ENCODE assay signal across 1 cellular context in the genomic region with DNA sequence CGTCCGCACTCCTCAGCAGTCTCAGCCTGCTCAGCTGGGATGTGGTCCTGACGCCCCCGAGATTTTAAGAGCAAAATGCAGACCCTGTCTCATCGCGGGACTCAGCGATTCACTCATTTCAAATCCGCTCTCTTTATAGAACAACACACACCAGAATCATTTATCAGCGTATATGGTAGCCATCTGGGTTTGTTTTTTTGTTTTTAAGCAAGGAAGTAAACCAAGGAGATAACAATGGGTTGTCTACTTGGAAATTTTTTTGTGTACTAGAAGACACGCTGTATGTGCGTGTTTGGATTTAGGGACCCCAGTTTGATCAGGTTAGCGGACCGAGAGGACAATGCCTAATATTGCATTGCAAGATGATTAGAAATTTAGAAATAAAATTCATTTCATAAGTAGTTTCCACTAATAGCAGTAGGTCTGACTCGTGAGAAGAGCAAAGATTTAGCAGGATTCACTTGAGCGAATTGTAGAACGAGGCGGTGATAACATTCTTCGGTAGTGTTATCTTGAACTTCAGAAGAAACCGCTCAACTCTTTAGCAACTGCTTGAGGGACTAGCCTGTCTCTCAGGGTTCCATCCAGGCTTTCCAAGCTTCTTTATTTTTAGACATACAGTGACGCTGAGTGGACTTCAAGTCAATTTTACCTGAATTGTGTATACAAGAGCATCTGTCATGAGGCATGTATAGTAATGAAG.
TF ChIP-seq lines count a peak whose summit lies in the region.

No MANE protein-coding gene starts in this region.

TF ChIP-seq in SK-N-SH, 30 proteins besides CTCF, POLR2A, EP300 and RAD21 (continued from another document):
- TF ChIP-seq, protein P1, sequence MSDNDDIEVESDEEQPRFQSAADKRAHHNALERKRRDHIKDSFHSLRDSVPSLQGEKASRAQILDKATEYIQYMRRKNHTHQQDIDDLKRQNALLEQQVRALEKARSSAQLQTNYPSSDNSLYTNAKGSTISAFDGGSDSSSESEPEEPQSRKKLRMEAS (IDR thresholded peaks at IDR 0.05; ENCODE audit: low read depth): no peak; the same call in 1 of the 2 replicates
- TF ChIP-seq RCOR1 (IDR thresholded peaks at IDR 0.05; ENCODE audit: low read length) (no peak), GABPA (IDR thresholded peaks at IDR 0.05; ENCODE audit: low read depth) (no peak), REST (IDR thresholded peaks at IDR 0.05; ENCODE audit: low read depth, low read length) (no peak), FOXM1 (IDR thresholded peaks at IDR 0.05; ENCODE audit: low read depth) (no peak), MXI1 (IDR thresholded peaks at IDR 0.05; ENCODE audit: low read depth, low read length) (0 out of 2 replicates have a peak, but pooled peaks have one; percentile 14), JUND (IDR thresholded peaks at IDR 0.05) (no peak)
TF ChIP-seq in SK-N-SH: peak in this region for 3.
